Comparison of ENCODE assay signal across 14 cellular contexts in the genomic region with DNA sequence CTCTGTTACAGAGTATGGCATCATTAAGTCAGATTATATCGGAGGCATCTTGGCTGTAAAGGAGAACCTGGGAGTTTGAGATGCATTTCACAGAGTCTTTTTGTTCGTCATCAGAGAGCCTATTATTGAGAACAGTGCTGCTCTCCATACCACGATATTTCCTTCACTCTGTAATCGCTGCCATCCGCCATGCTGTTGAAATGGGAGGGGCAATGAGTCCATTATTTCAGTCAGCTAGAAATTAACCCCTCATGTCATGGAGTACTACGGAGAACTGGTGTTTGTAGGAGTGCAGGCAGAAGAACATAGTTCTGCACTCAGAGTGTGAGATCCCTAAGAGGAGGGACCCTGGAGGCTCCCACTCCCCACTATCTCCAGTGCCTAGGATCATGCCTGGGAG. TPM values are rescaled to one million over a fixed set of nuclear protein-coding genes. Genes with fewer than 3 reads are reported as not detected.
DNase-seq lines count a peak whose midpoint lies in the region; ATAC-seq and TF ChIP-seq lines count a peak whose summit lies in the region.
"Had no signal": no experiment of that assay in that cellular context is flagged by ENCODE, and none has a peak within 500 bp of the region (broad histone marks: within the 10 kb centered on the region; RNA-seq: fewer than 3 reads in every experiment).

No MANE protein-coding gene starts in this region.

- no peaks in the 10 kb centered on the region for H3K27me3 Mint-ChIP-seq in chondrocyte (ENCODE audit: low read depth)
- H3K27me3 Mint-ChIP-seq: dendritic cell treated with granulocyte-macrophage colony-stimulating factor and Interleukin-4, amounts not matched to agents 40 ng/mL and 50 ng/mL, for 4 days had no signal

- no peaks in the 10 kb centered on the region for H3K36me3 ChIP-seq in right lobe of liver
- no peaks in the 10 kb centered on the region for H3K36me3 ChIP-seq in stomach smooth muscle (ENCODE audit: control insufficient read depth in 2 of 2, insufficient read depth in 2 of 2, low read length in 2 of 2)
- H3K36me3 ChIP-seq: WERI-Rb-1 had no signal

- 23% methylated on average over 6 of the region's 6 CpGs for whole genome bisulfite sequencing in right lobe of liver (ENCODE audit: insufficient coverage, low coverage, low lambda C conversion rate, missing lambda C conversion rate)

- no peaks in the 10 kb centered on the region for H3K36me3 Mint-ChIP-seq in chondrocyte (ENCODE audit: low read depth)
- H3K36me3 Mint-ChIP-seq: immature natural killer cell had no signal

- peaks cover 66% of the 10 kb centered on the region for H3K4me1 Mint-ChIP-seq in chondrocyte (ENCODE audit: low read depth)
- H3K4me1 Mint-ChIP-seq: immature natural killer cell had no signal

- POLR2A ChIA-PET in HEK293T (lab: Yijun Ruan, JAX), result no interaction called here

- H3K9ac ChIP-seq in stomach smooth muscle (ENCODE audit: low read length in 2 of 2), result no peak overlapping the region

- no peak overlapping the region for H3K4me3 Mint-ChIP-seq in chondrocyte (ENCODE audit: unreplicated experiment)
- H3K4me3 Mint-ChIP-seq: dendritic cell treated with granulocyte-macrophage colony-stimulating factor and Interleukin-4, amounts not matched to agents 40 ng/mL and 50 ng/mL, for 4 days; immature natural killer cell had no signal

- no peak for TF ChIP-seq CTCF in chondrocyte (IDR thresholded peaks at IDR 0.05)
- no peak for TF ChIP-seq CTCF in right lobe of liver (IDR thresholded peaks at IDR 0.05)

- H3K9me3 ChIP-seq in right lobe of liver, result no peaks in the 10 kb centered on the region
- no peaks in the 10 kb centered on the region for H3K9me3 ChIP-seq in stomach smooth muscle (ENCODE audit: control insufficient read depth in 2 of 2, low read length in 2 of 2)

- H3K27ac ChIP-seq in right lobe of liver (peak overlapping the region; percentile 32 to 93 (median 81)), stomach smooth muscle (ENCODE audit: low read length) (peak overlapping the region; percentile 31)
- H3K27ac ChIP-seq: WERI-Rb-1 had no signal

- ATAC-seq in right lobe of liver, result peak in 3 of 4 donors; percentile 2 to 42 (median 8)
- no peak for ATAC-seq in GM21576 (IDR thresholded peaks at IDR 0.05; ENCODE audit: unreplicated experiment)
- no peak for ATAC-seq in HG02763 (IDR thresholded peaks at IDR 0.05; ENCODE audit: unreplicated experiment)
- ATAC-seq: SK-N-SH treated with all-trans-retinoic acid at 6 μM for 48 hours had no signal

- H3K4me1 ChIP-seq in right lobe of liver, result peaks cover 0 to 59% (median 27%) of the 10 kb centered on the region in 4 donors
- peaks cover 23% of the 10 kb centered on the region for H3K4me1 ChIP-seq in stomach smooth muscle (ENCODE audit: control insufficient read depth, insufficient read depth, low read length)

- H3K27ac Mint-ChIP-seq in chondrocyte (ENCODE audit: unreplicated experiment), result peak overlapping the region; percentile 92
- H3K27ac Mint-ChIP-seq: dendritic cell treated with granulocyte-macrophage colony-stimulating factor and Interleukin-4, amounts not matched to agents 40 ng/mL and 50 ng/mL, for 4 days; immature natural killer cell had no signal

- CTCF ChIA-PET in HEK293T (lab: Yijun Ruan, JAX), result interaction anchor here (0.7 kb wide), 1 partner anchor 87 kb away, joined by 3 read pairs; no protein-coding TSS in a partner anchor

- no peak overlapping the region for H3K4me3 ChIP-seq in right lobe of liver
- peak overlapping the region in 1 of 2 donors; percentile 24 for H3K4me3 ChIP-seq in stomach smooth muscle (ENCODE audit: low read length in 2 of 2)

- intact Hi-C loops in right lobe of liver (cut with DNase I), result no loop called here

- TF ChIP-seq POLR2A in right lobe of liver (IDR thresholded peaks at IDR 0.05), result no peak

- DNase-seq in NCI-H146 (lab: John Stamatoyannopoulos, UW) (peak; percentile 38), chondrocyte (ENCODE audit: low spot score) (no peak), right lobe of liver (no peak), HEK293T (ENCODE audit: extremely low spot score) (no peak), cortex of kidney (lab: John Stamatoyannopoulos, UW) (no peak)
- DNase-seq: activated naive CD4-positive, alpha-beta T cell treated with anti-CD3 and anti-CD28 coated beads, Interleukin-2, amount 50 U/mL, for 16 hours; immature natural killer cell; NCI-H2029 treated with DMSO at 0.1 percent for 48 hours; WERI-Rb-1 had no signal

- no peaks in the 10 kb centered on the region for H3K9me3 Mint-ChIP-seq in chondrocyte (ENCODE audit: low read depth)
- H3K9me3 Mint-ChIP-seq: dendritic cell treated with granulocyte-macrophage colony-stimulating factor and Interleukin-4, amounts not matched to agents 40 ng/mL and 50 ng/mL, for 4 days; immature natural killer cell had no signal

- H3K27me3 ChIP-seq in right lobe of liver, result no peaks in the 10 kb centered on the region
- no peaks in the 10 kb centered on the region for H3K27me3 ChIP-seq in stomach smooth muscle (ENCODE audit: control insufficient read depth in 1 of 2, insufficient read depth in 2 of 2, low read length in 2 of 2)

TF ChIP-seq in HEK293T, 16 proteins besides CTCF, POLR2A, EP300 and RAD21:
- no peak for TF ChIP-seq FOXA1 (IDR thresholded peaks at IDR 0.05)
- no peak for TF ChIP-seq CTBP1 (IDR thresholded peaks at IDR 0.05; ENCODE audit: borderline replicate concordance)
- no peak for TF ChIP-seq ZNF384 (IDR thresholded peaks at IDR 0.05)
- TF ChIP-seq LEF1 (IDR thresholded peaks at IDR 0.05; ENCODE audit: borderline replicate concordance), result no peak
- TF ChIP-seq TARDBP (IDR thresholded peaks at IDR 0.05), result no peak
- TF ChIP-seq ELF4 (IDR thresholded peaks at IDR 0.05), result no peak
- no peak for TF ChIP-seq L3MBTL2 (conservative IDR thresholded peaks at IDR 0.05)
- TF ChIP-seq SUZ12 (IDR thresholded peaks at IDR 0.05), result no peak
- TF ChIP-seq NFRKB (IDR thresholded peaks at IDR 0.05), result no peak
- TF ChIP-seq FOXM1 (IDR thresholded peaks at IDR 0.05; ENCODE audit: borderline replicate concordance), result no peak
- no peak for TF ChIP-seq BHLHE40 (IDR thresholded peaks at IDR 0.05; ENCODE audit: borderline replicate concordance)
- TF ChIP-seq PKNOX1 (IDR thresholded peaks at IDR 0.05), result no peak
- no peak for TF ChIP-seq SP1 (IDR thresholded peaks at IDR 0.05)
- no peak for TF ChIP-seq FOXK2 (IDR thresholded peaks at IDR 0.05)
- TF ChIP-seq ARNT (IDR thresholded peaks at IDR 0.05), result no peak
- no peak for TF ChIP-seq HDGF (IDR thresholded peaks at IDR 0.05; ENCODE audit: borderline replicate concordance)

RNA-seq across cellular contexts. Expression of gene SLC16A12, which starts 59.2 kb away (rescaled TPM):
- total RNA-seq in chondrocyte, result 2.6 to 5.2 TPM (median 2.8 TPM) in 3 replicates
- total RNA-seq in right lobe of liver, result 1 to 10 TPM in 2 of 6 experiments, under 1 TPM in 4; 0.20 to 6.1 (median 0.80) TPM

Comparison
In these comparisons a context has a peak if more than half of its experiments do, and no peak if none do; other contexts are left out.
1. ATAC-seq: peak in right lobe of liver (3 of 4); none in GM21576 (single experiment) and HG02763 (single experiment).